10 cellular contexts compared by ENCODE assay signal in the genomic region with DNA sequence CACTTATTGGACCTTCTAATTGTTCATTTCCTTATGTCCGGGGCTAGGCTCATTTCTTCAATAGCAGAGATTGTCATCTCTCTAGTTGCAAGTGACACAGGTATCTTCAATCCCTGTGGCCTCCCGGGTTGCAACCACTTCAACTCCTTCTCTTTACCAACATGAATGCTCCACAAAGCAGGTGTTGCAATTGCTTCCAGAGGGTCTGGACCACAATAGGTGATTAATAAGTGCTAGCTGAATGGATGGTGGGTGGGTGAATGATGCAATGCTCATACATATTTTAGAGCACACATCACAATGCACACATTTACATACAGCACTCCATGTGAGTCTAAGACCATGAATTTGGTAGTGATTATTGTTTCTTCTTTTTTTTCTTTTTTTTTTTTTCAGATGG. TPM values are rescaled to one million over a fixed set of nuclear protein-coding genes. Genes with fewer than 3 reads are reported as not detected.
DNase-seq lines count a peak whose midpoint lies in the region; ATAC-seq and TF ChIP-seq lines count a peak whose summit lies in the region.
"Had no signal": no experiment of that assay in that cellular context is flagged by ENCODE, and none has a peak within 500 bp of the region (broad histone marks: within the 10 kb centered on the region; RNA-seq: fewer than 3 reads in every experiment).

No MANE protein-coding gene starts in this region.

- H4K20me1 ChIP-seq in Karpas-422 (ENCODE audit: insufficient read depth, low read depth, low read length): 0 out of 2 replicates have a peak, but pooled peaks cover 8% of the 10 kb centered on the region

- peaks cover 67% of the 10 kb centered on the region for H3K4me1 ChIP-seq in skeletal muscle satellite cell (ENCODE audit: control insufficient read depth, insufficient read depth, low read length)
- H3K4me1 ChIP-seq in Karpas-422 (ENCODE audit: low read length): peaks cover 11% of the 10 kb centered on the region

- peak overlapping the region; percentile 89 for H3K4me3 Mint-ChIP-seq in activated CD8-positive, alpha-beta T cell treated with anti-CD3 and anti-CD28 coated beads, Interleukin-2, amount 10 ng/mL, durations not matched to agents 7 days and 5 days

- POLR2A ChIA-PET in activated CD8-positive, alpha-beta T cell treated with anti-CD3 and anti-CD28 coated beads, Interleukin-2, amount 10 ng/mL, durations not matched to agents 7 days and 5 days (lab: Charles Lee): interaction anchor here (1.0 to 2.0 kb wide), 8 partner anchors 13 to 146 kb away, joined by 3 to 18 read pairs (median 5); partner anchors contain the start of genes ABHD17B and C9orf85

- H2AFZ ChIP-seq in Karpas-422 (ENCODE audit: low read length): no peak overlapping the region

- H3K79me2 ChIP-seq in Karpas-422 (ENCODE audit: low read length): no peaks in the 10 kb centered on the region

- no peaks in the 10 kb centered on the region for H3K27me3 ChIP-seq in skeletal muscle satellite cell (ENCODE audit: control insufficient read depth, insufficient read depth, low read length)
- no peaks in the 10 kb centered on the region; the same call in 1 of the 2 replicates for H3K27me3 ChIP-seq in Karpas-422 (ENCODE audit: low read length)

- no peak overlapping the region for H3K27ac ChIP-seq in Karpas-422 (ENCODE audit: low read length)

- no peaks in the 10 kb centered on the region for H3K9me3 ChIP-seq in skeletal muscle satellite cell (replicated peaks; ENCODE audit: low read length)
- no peaks in the 10 kb centered on the region for H3K9me3 ChIP-seq in Karpas-422 (ENCODE audit: low read length)

- H3K4me2 ChIP-seq in skeletal muscle satellite cell (ENCODE audit: low read length): peak overlapping the region; percentile 37
- no peak overlapping the region for H3K4me2 ChIP-seq in Karpas-422 (ENCODE audit: low read depth, low read length, poor library complexity, severe bottlenecking)

- H3K27ac Mint-ChIP-seq in activated CD8-positive, alpha-beta T cell treated with anti-CD3 and anti-CD28 coated beads, Interleukin-2, amount 10 ng/mL, durations not matched to agents 7 days and 5 days: peak overlapping the region; percentile 77

- H3K9me2 ChIP-seq in Karpas-422 (replicated peaks; ENCODE audit: insufficient read depth, low read length): no peaks in the 10 kb centered on the region

- CTCF ChIA-PET in activated CD8-positive, alpha-beta T cell treated with anti-CD3 and anti-CD28 coated beads, Interleukin-2, amount 10 ng/mL, durations not matched to agents 7 days and 5 days (lab: Charles Lee): interaction anchor here (0.5 to 8.1 kb wide), 11 partner anchors 12 to 481 kb away, joined by 3 to 100 read pairs (median 4); no protein-coding TSS in a partner anchor

- TF ChIP-seq CTCF in HFF-Myc (IDR thresholded peaks at IDR 0.05; ENCODE audit: low read depth, low read length, missing control alignments): no peak
- no peak for TF ChIP-seq CTCF in fibroblast of pulmonary artery (IDR thresholded peaks at IDR 0.05; ENCODE audit: low read length, missing control alignments)

- H3K27me3 Mint-ChIP-seq in activated CD8-positive, alpha-beta T cell treated with anti-CD3 and anti-CD28 coated beads, Interleukin-2, amount 10 ng/mL, durations not matched to agents 7 days and 5 days (ENCODE audit: low read depth): no peaks in the 10 kb centered on the region

- H3K4me3 ChIP-seq in HFF-Myc (replicated peaks; ENCODE audit: low read depth, low read length) (peak overlapping the region; percentile 17), fibroblast of pulmonary artery (replicated peaks; ENCODE audit: low read depth, low read length) (no peak overlapping the region), skeletal muscle satellite cell (ENCODE audit: low read length) (no peak overlapping the region), Karpas-422 (ENCODE audit: low read length) (no peak overlapping the region)

- H3K36me3 Mint-ChIP-seq in activated CD8-positive, alpha-beta T cell treated with anti-CD3 and anti-CD28 coated beads, Interleukin-2, amount 10 ng/mL, durations not matched to agents 7 days and 5 days (ENCODE audit: low read depth): peaks cover 27% of the 10 kb centered on the region

- no peak overlapping the region for H3K9ac ChIP-seq in skeletal muscle satellite cell (ENCODE audit: low read depth, low read length)
- H3K9ac ChIP-seq in Karpas-422 (ENCODE audit: low read length): no peak overlapping the region

- DNase-seq in HFF-Myc (ENCODE audit: extremely low read depth, low read depth): no peak
- DNase-seq in activated CD8-positive, alpha-beta T cell treated with anti-CD3 and anti-CD28 coated beads, Interleukin-2, amount 10 ng/mL, durations not matched to agents 7 days and 5 days: no peak
- DNase-seq in fibroblast of pulmonary artery (ENCODE audit: low read depth): peak; percentile 50
- no peak for DNase-seq in HuH-7.5 (ENCODE audit: low spot score)
- DNase-seq in stimulated activated naive CD4-positive, alpha-beta T cell (lab: John Stamatoyannopoulos, UW): no peak
- DNase-seq in Karpas-422: no peak
- DNase-seq: NCI-H2171 treated with DMSO at 0.1 percent for 48 hours, posterior cingulate gyrus, substantia nigra had no signal

- peaks cover 68% of the 10 kb centered on the region for H3K4me1 Mint-ChIP-seq in activated CD8-positive, alpha-beta T cell treated with anti-CD3 and anti-CD28 coated beads, Interleukin-2, amount 10 ng/mL, durations not matched to agents 7 days and 5 days (ENCODE audit: low read depth)

- no peak for ATAC-seq in activated CD8-positive, alpha-beta T cell treated with anti-CD3 and anti-CD28 coated beads, Interleukin-2, amount 10 ng/mL, durations not matched to agents 7 days and 5 days

- no peaks in the 10 kb centered on the region for H3K36me3 ChIP-seq in skeletal muscle satellite cell (ENCODE audit: insufficient read depth, low read length)
- H3K36me3 ChIP-seq in Karpas-422 (ENCODE audit: insufficient read depth, low read length): no peaks in the 10 kb centered on the region

- no peaks in the 10 kb centered on the region for H3K9me3 Mint-ChIP-seq in activated CD8-positive, alpha-beta T cell treated with anti-CD3 and anti-CD28 coated beads, Interleukin-2, amount 10 ng/mL, durations not matched to agents 7 days and 5 days (ENCODE audit: insufficient read depth)

RNA-seq across cellular contexts. Expression of gene CEMIP2, which starts 2.6 kb away (rescaled TPM):
- 10 to 100 TPM; 46.5 TPM for total RNA-seq in activated CD8-positive, alpha-beta T cell treated with anti-CD3 and anti-CD28 coated beads, Interleukin-2, amount 10 ng/mL, durations not matched to agents 7 days and 5 days
- total RNA-seq in skeletal muscle satellite cell (2012; rRNA removed): 20.8 and 43.9 TPM in 2 replicates
- 0.07 and 0.61 TPM in 2 replicates for total RNA-seq in Karpas-422 (2014; rRNA removed; shearing (Covaris generic); ENCODE audit: low replicate concordance)

Comparison
In these comparisons a context has a peak if more than half of its experiments do, and no peak if none do; other contexts are left out.
1. RNA of gene CEMIP2, which starts 2.6 kb away (total RNA-seq): 46.5 TPM in activated CD8-positive, alpha-beta T cell treated with anti-CD3 and anti-CD28 coated beads, Interleukin-2, amount 10 ng/mL, durations not matched to agents 7 days and 5 days; 0.07 to 0.61 TPM in Karpas-422; every median in the first group is over 10 times any median in the second.